In genomic region chr10:59373071-59373470, GRCh38 we compare ENCODE assay signal across 12 cellular contexts. TPM values are rescaled to one million over a fixed set of nuclear protein-coding genes. Genes with fewer than 3 reads are reported as not detected.
"Had no signal": no experiment of that assay in that cellular context is flagged by ENCODE, and none has a peak within 500 bp of the region (broad histone marks: within the 10 kb centered on the region; RNA-seq: fewer than 3 reads in every experiment).

No MANE protein-coding gene starts in this region.

- H3K27ac ChIP-seq: body of pancreas, hepatocyte, lower lobe of right lung, upper lobe of left lung had no signal

- ATAC-seq: body of pancreas, lower lobe of right lung had no signal

- H3K4me2 ChIP-seq: hepatocyte had no signal

- H3K4me1 ChIP-seq: body of pancreas, lower lobe of right lung, upper lobe of left lung had no signal

- DNase-seq: activated B cell treated with CpG ODN at 0.5 μM for 24 hours; activated CD4-positive, alpha-beta T cell treated with anti-CD3 and anti-CD28 coated beads, Interleukin-2, amount 10 ng/mL, durations not matched to agents 24 days and 14 days; activated naive CD4-positive, alpha-beta T cell treated with Interleukin-2 at 50 U/mL for 16 hours; body of pancreas; kidney glomerular epithelial cell; lower lobe of right lung; midbrain; naive B cell; stimulated activated CD4-positive, alpha-beta T cell treated with anti-CD3 and anti-CD28 coated beads, Interleukin-2, amount 100 ng/mL, for 24 hours; stimulated activated naive CD4-positive, alpha-beta T cell; upper lobe of left lung had no signal

- H3K9me3 ChIP-seq: body of pancreas, lower lobe of right lung, upper lobe of left lung had no signal

- H3K27me3 ChIP-seq: body of pancreas, hepatocyte, upper lobe of left lung had no signal

- H3K36me3 ChIP-seq: lower lobe of right lung, upper lobe of left lung had no signal

- H3K4me3 ChIP-seq: body of pancreas, hepatocyte, lower lobe of right lung, upper lobe of left lung had no signal

RNA-seq across cellular contexts. Expression of gene FAM13C, which starts 10.7 kb away (rescaled TPM):
- total RNA-seq: activated B cell treated with CpG ODN at 0.5 μM for 24 hours; activated CD4-positive, alpha-beta T cell treated with anti-CD3 and anti-CD28 coated beads, Interleukin-2, amount 10 ng/mL, durations not matched to agents 24 days and 14 days had no signal
